In the genomic region with DNA sequence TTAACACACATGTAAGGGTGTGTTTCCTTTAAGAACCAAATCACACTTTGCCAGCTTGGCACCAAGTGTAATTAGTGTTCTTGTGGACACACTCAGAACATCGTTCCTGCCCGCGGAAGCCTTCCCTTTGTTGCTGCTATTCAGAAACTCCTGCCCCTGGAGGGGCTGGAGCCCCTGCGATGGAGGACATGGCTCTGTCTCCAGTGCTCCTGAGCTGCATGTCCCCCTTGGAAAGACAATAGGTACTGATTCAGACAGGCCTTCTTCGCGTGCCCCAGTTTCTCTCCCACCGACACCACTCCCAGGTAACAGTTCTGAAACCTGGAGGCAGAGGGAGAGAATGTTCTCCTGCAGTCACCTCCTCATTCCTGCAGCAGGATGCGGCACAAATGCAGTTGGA, we compare ENCODE assay signal across 22 cellular contexts.
DNase-seq lines count a peak whose midpoint lies in the region; ATAC-seq, FAIRE-seq and TF ChIP-seq lines count a peak whose summit lies in the region.
"Had no signal": no experiment of that assay in that cellular context is flagged by ENCODE, and none has a peak within 500 bp of the region (broad histone marks: within the 10 kb centered on the region; RNA-seq: fewer than 3 reads in every experiment).

No MANE protein-coding gene starts in this region.

- peaks cover 10% of the 10 kb centered on the region for H3K36me3 Mint-ChIP-seq in activated CD8-positive, alpha-beta T cell treated with anti-CD3 and anti-CD28 coated beads, Interleukin-2, amount 10 ng/mL, durations not matched to agents 7 days and 5 days (ENCODE audit: low read depth)

- H3K27ac ChIP-seq in liver (ENCODE audit: low read depth in 1 of 2, low read length in 2 of 2) (peak overlapping the region; percentile 90 to 91), HepG2 (ENCODE audit: extremely low read length, insufficient read depth, low read length) (no peak overlapping the region), esophagus muscularis mucosa (replicated peaks in 1 of 4) (no peak overlapping the region), vagina (no peak overlapping the region)
- H3K27ac ChIP-seq: hepatocyte, neutrophil had no signal

- POLR2A ChIA-PET in HepG2 (lab: Yijun Ruan, JAX) = no interaction called here
- POLR2A ChIA-PET in activated CD8-positive, alpha-beta T cell treated with anti-CD3 and anti-CD28 coated beads, Interleukin-2, amount 10 ng/mL, durations not matched to agents 7 days and 5 days (lab: Charles Lee) = no interaction called here

- in situ Hi-C loops in HepG2 (cut with HindIII; ENCODE audit: extremely low pct_ligation_motif_present, low pct_unique_long_range_greater_than_20kb) = no loop called here

- H2AFZ ChIP-seq in HepG2 (ENCODE audit: low read length) = no peak overlapping the region
- H2AFZ ChIP-seq: hepatocyte had no signal

- no TSS peak for BruUV-seq in HepG2 (replicated peaks; lab: Mats Ljungman, UMichigan)

- H3K4me3 ChIP-seq in liver (ENCODE audit: low read depth in 1 of 3, low read length in 3 of 3) = no peak overlapping the region
- no peak overlapping the region for H3K4me3 ChIP-seq in HepG2 (replicated peaks in 1 of 3; ENCODE audit: insufficient read depth in 1 of 3, low read depth in 2 of 3, low read length in 3 of 3)
- H3K4me3 ChIP-seq in esophagus muscularis mucosa = no peak overlapping the region
- no peak overlapping the region for H3K4me3 ChIP-seq in vagina
- H3K4me3 ChIP-seq: hepatocyte, lung had no signal

- no peak for DNase-seq in HepG2 (ENCODE audit: low spot score)
- DNase-seq in esophagus muscularis mucosa (ENCODE audit: extremely low spot score) = peak; percentile 60
- peak; percentile 34 for DNase-seq in posterior vena cava (ENCODE audit: low spot score)
- DNase-seq in vagina (ENCODE audit: extremely low spot score in 2 of 2) = peak; percentile 44 to 61
- DNase-seq in globus pallidus (ENCODE audit: low spot score) = no peak
- no peak for DNase-seq in activated CD8-positive, alpha-beta T cell treated with anti-CD3 and anti-CD28 coated beads, Interleukin-2, amount 10 ng/mL, durations not matched to agents 7 days and 5 days
- DNase-seq: DMS 273 treated with DMSO at 0.1 percent for 48 hours; foreskin fibroblast; NCI-H1048; NCI-H1694 treated with DMSO at 0.1 percent for 48 hours; NCI-H2171 treated with DMSO at 0.1 percent for 48 hours; NCI-H524; stimulated activated CD4-positive, alpha-beta T cell treated with anti-CD3 and anti-CD28 coated beads, Interleukin-4, amount 100 ng/mL, for 4 hours; stimulated activated naive CD4-positive, alpha-beta T cell treated with Interleukin-2 at 50 U/mL for 16 hours; T-helper 1 cell had no signal

- H3K9ac ChIP-seq in liver (ENCODE audit: low read depth in 1 of 2, low read length in 2 of 2) (no peak overlapping the region), HepG2 (ENCODE audit: insufficient read depth, low read depth, low read length) (no peak overlapping the region)

- H3K4me1 ChIP-seq in liver (ENCODE audit: control insufficient read depth in 4 of 4, insufficient read depth in 4 of 4, low read length in 3 of 4) (peaks cover 21 to 57% (median 47%) of the 10 kb centered on the region in 4 donors), HepG2 (ENCODE audit: insufficient read depth, low read length) (no peaks in the 10 kb centered on the region; the same call in 1 of the 2 replicates), esophagus muscularis mucosa (peaks cover 0 to 15% (median 9%) of the 10 kb centered on the region in 4 donors), vagina (peaks cover 16% of the 10 kb centered on the region)

- WGBS in liver = 79% methylated on average over 8 of the region's 8 CpGs
- WGBS in HepG2 (ENCODE audit: low lambda C conversion rate) = 90% methylated on average over 7 of the region's 8 CpGs
- 94% methylated on average over 8 of the region's 8 CpGs for WGBS in esophagus muscularis mucosa

- peaks cover 15% of the 10 kb centered on the region for H3K9me3 Mint-ChIP-seq in activated CD8-positive, alpha-beta T cell treated with anti-CD3 and anti-CD28 coated beads, Interleukin-2, amount 10 ng/mL, durations not matched to agents 7 days and 5 days (ENCODE audit: insufficient read depth)

- H3K27me3 ChIP-seq in liver (ENCODE audit: control insufficient read depth in 4 of 4, insufficient read depth in 4 of 4, low read length in 3 of 4) = no peaks in the 10 kb centered on the region
- no peaks in the 10 kb centered on the region for H3K27me3 ChIP-seq in HepG2 (ENCODE audit: control insufficient read depth in 1 of 2, insufficient read depth in 2 of 2, low read length in 2 of 2)
- no peaks in the 10 kb centered on the region for H3K27me3 ChIP-seq in esophagus muscularis mucosa
- H3K27me3 ChIP-seq in vagina = no peaks in the 10 kb centered on the region
- H3K27me3 ChIP-seq: hepatocyte, neutrophil had no signal

- CTCF ChIA-PET in HepG2 (lab: Yijun Ruan, JAX; ENCODE audit: low intra/inter-chr PET ratio, low total read pairs) = no interaction called here
- CTCF ChIA-PET in activated CD8-positive, alpha-beta T cell treated with anti-CD3 and anti-CD28 coated beads, Interleukin-2, amount 10 ng/mL, durations not matched to agents 7 days and 5 days (lab: Charles Lee) = no interaction called here

- no peak overlapping the region for H3K4me2 ChIP-seq in HepG2 (ENCODE audit: low read depth, low read length)
- H3K4me2 ChIP-seq: hepatocyte had no signal

- intact Hi-C loops in HepG2 (cut with micrococcal nuclease; ENCODE audit: unreplicated experiment) = no loop called here
- intact Hi-C loops in esophagus muscularis mucosa (cut with DNase I) = no loop called here
- intact Hi-C loops in posterior vena cava (cut with DNase I) = no loop called here
- intact Hi-C loops in vagina (cut with DNase I) = no loop called here

- H4K20me1 ChIP-seq in HepG2 (ENCODE audit: insufficient read depth, low read length) = no peaks in the 10 kb centered on the region

- H3K36me3 ChIP-seq in liver (ENCODE audit: control insufficient read depth in 4 of 4, insufficient read depth in 3 of 4, low read depth in 1 of 4, low read length in 3 of 4) (peaks cover 0 to 10% (median 4%) of the 10 kb centered on the region in 4 donors), HepG2 (replicated peaks in 1 of 2; ENCODE audit: control insufficient read depth in 1 of 2, insufficient read depth in 2 of 2, low read length in 2 of 2) (no peaks in the 10 kb centered on the region), esophagus muscularis mucosa (peaks cover 0 to 30% (median 5%) of the 10 kb centered on the region in 4 donors), vagina (peaks cover 0 to 6% of the 10 kb centered on the region in 2 donors)
- H3K36me3 ChIP-seq: neutrophil had no signal

- TF ChIP-seq RAD21 in liver (IDR thresholded peaks at IDR 0.05) (no peak), HepG2 (CRISPR knock-in tag; IDR thresholded peaks at IDR 0.05) (no peak)

- H3K4me3 Mint-ChIP-seq in activated CD8-positive, alpha-beta T cell treated with anti-CD3 and anti-CD28 coated beads, Interleukin-2, amount 10 ng/mL, durations not matched to agents 7 days and 5 days = no peak overlapping the region

- H3K27ac Mint-ChIP-seq in activated CD8-positive, alpha-beta T cell treated with anti-CD3 and anti-CD28 coated beads, Interleukin-2, amount 10 ng/mL, durations not matched to agents 7 days and 5 days = no peak overlapping the region
- H3K27ac Mint-ChIP-seq: CD8-positive, alpha-beta T cell had no signal

- peaks cover 8% of the 10 kb centered on the region for H3K4me1 Mint-ChIP-seq in activated CD8-positive, alpha-beta T cell treated with anti-CD3 and anti-CD28 coated beads, Interleukin-2, amount 10 ng/mL, durations not matched to agents 7 days and 5 days (ENCODE audit: low read depth)

- TF ChIP-seq EP300 in HepG2 (IDR thresholded peaks at IDR 0.05; ENCODE audit: low read depth in 2 of 2, low read length in 2 of 2) (no peak), HepG2 (CRISPR knock-in tag; IDR thresholded peaks at IDR 0.05; ENCODE audit: borderline replicate concordance) (no peak), esophagus muscularis mucosa (IDR thresholded peaks at IDR 0.05) (no peak)

- no peaks in the 10 kb centered on the region for H3K79me2 ChIP-seq in HepG2 (ENCODE audit: insufficient read depth, low read length)
- H3K79me2 ChIP-seq: hepatocyte had no signal

- no peak for FAIRE-seq in HepG2 (lab: Jason Lieb, UNC)
- FAIRE-seq: TTC549 had no signal

- no peaks in the 10 kb centered on the region for H3K27me3 Mint-ChIP-seq in activated CD8-positive, alpha-beta T cell treated with anti-CD3 and anti-CD28 coated beads, Interleukin-2, amount 10 ng/mL, durations not matched to agents 7 days and 5 days (ENCODE audit: low read depth)

- TF ChIP-seq POLR2A in HepG2 (IDR thresholded peaks at IDR 0.05; ENCODE audit: insufficient read depth in 1 of 2, low read depth in 2 of 2, low read length in 2 of 2) = no peak
- TF ChIP-seq POLR2A in esophagus muscularis mucosa (IDR thresholded peaks at IDR 0.05; ENCODE audit: low read depth) = no peak
- TF ChIP-seq POLR2A in vagina (IDR thresholded peaks at IDR 0.05) = no peak

- no peaks in the 10 kb centered on the region for H3K9me3 ChIP-seq in liver (ENCODE audit: control insufficient read depth in 4 of 4, low read length in 3 of 4)
- H3K9me3 ChIP-seq in HepG2 (ENCODE audit: low read length) = peaks cover 18% of the 10 kb centered on the region; the same call in 1 of the 2 replicates
- peaks cover 0 to under 1% (median 0%) of the 10 kb centered on the region in 4 donors for H3K9me3 ChIP-seq in esophagus muscularis mucosa
- H3K9me3 ChIP-seq in vagina = no peaks in the 10 kb centered on the region
- H3K9me3 ChIP-seq: neutrophil had no signal

- ATAC-seq in HepG2 = no peak
- ATAC-seq in activated CD8-positive, alpha-beta T cell treated with anti-CD3 and anti-CD28 coated beads, Interleukin-2, amount 10 ng/mL, durations not matched to agents 7 days and 5 days = no peak
- ATAC-seq: activated CD4-positive, CD25-positive, alpha-beta regulatory T cell treated with anti-CD3 and anti-CD28 coated beads, Interleukin-2, amount 50 U/mL, for 24 hours; CD8-positive, alpha-beta T cell had no signal

- TF ChIP-seq CTCF in liver (IDR thresholded peaks at IDR 0.05; ENCODE audit: low read depth, low read length, missing input control) (no peak), HepG2 (CRISPR knock-in tag; IDR thresholded peaks at IDR 0.05) (no peak), esophagus muscularis mucosa (IDR thresholded peaks at IDR 0.05) (no peak), vagina (IDR thresholded peaks at IDR 0.05) (no peak)

TF ChIP-seq in liver, 16 proteins besides CTCF, POLR2A, EP300 and RAD21 (continues in another document):
- no peak for TF ChIP-seq FOXA1 (IDR thresholded peaks at IDR 0.05)
- no peak for TF ChIP-seq JUND (IDR thresholded peaks at IDR 0.05)
- TF ChIP-seq, protein P1, sequence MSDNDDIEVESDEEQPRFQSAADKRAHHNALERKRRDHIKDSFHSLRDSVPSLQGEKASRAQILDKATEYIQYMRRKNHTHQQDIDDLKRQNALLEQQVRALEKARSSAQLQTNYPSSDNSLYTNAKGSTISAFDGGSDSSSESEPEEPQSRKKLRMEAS (IDR thresholded peaks at IDR 0.05) = no peak

TF ChIP-seq in HepG2, 621 proteins besides CTCF, POLR2A, EP300 and RAD21 (continues in another document):
- TF ChIP-seq GPN1 (CRISPR knock-in tag; IDR thresholded peaks at IDR 0.05; ENCODE audit: borderline replicate concordance) = no peak

Comparison
In these comparisons a context has a peak if more than half of its experiments do, and no peak if none do; other contexts are left out.
1. H3K27ac ChIP-seq: peak in liver (2 of 2); none in HepG2 (single experiment), esophagus muscularis mucosa (0 of 4) and vagina (single experiment).
2. DNase-seq: peak in esophagus muscularis mucosa (single experiment), posterior vena cava (single experiment) and vagina (2 of 2); none in HepG2 (single experiment), globus pallidus (single experiment) and activated CD8-positive, alpha-beta T cell treated with anti-CD3 and anti-CD28 coated beads, Interleukin-2, amount 10 ng/mL, durations not matched to agents 7 days and 5 days (single experiment).